In genomic region chr5:91381134-91381773, GRCh38 we compare ENCODE assay signal across 8 cellular contexts. TPM values are rescaled to one million over a fixed set of nuclear protein-coding genes. Genes with fewer than 3 reads are reported as not detected.
DNase-seq lines count a peak whose midpoint lies in the region; ATAC-seq and TF ChIP-seq lines count a peak whose summit lies in the region.

No MANE protein-coding gene starts in this region.

- H3K27ac Mint-ChIP-seq in CD4-positive, CD25-positive, alpha-beta regulatory T cell, result peak overlapping the region; percentile 99 to 100 (median 100)
- H3K27ac Mint-ChIP-seq in natural killer cell treated with Interleukin-12 subunit alpha and Interleukin-12 subunit beta and Interleukin-15 and Interleukin-18, amount 100 ng/mL, for 72 hours, result peak overlapping the region; percentile 89 to 94

- peaks cover 52% of the 10 kb centered on the region for H3K79me2 ChIP-seq in Loucy (ENCODE audit: insufficient read depth, low read length)

- peak overlapping the region; percentile 100 for H3K9ac ChIP-seq in Loucy (ENCODE audit: low read depth, low read length, poor library complexity, severe bottlenecking)

- DNase-seq in CD4-positive, CD25-positive, alpha-beta regulatory T cell, result no peak
- DNase-seq in dorsolateral prefrontal cortex (no peak), RKO (ENCODE audit: low spot score) (no peak), SK-N-DZ (ENCODE audit: low spot score) (no peak), activated gamma-delta T cell (lab: John Stamatoyannopoulos, UW) (no peak)
- DNase-seq in natural killer cell treated with Interleukin-12 subunit alpha and Interleukin-12 subunit beta and Interleukin-15 and Interleukin-18, amount 100 ng/mL, for 72 hours (ENCODE audit: low spot score), result no peak

- H3K4me1 ChIP-seq in CD4-positive, CD25-positive, alpha-beta regulatory T cell (ENCODE audit: control insufficient read depth, insufficient read depth, low read length, poor library complexity, severe bottlenecking), result peaks cover 46% of the 10 kb centered on the region
- H3K4me1 ChIP-seq in Loucy (ENCODE audit: insufficient read depth, low read length, poor library complexity, severe bottlenecking), result peaks cover 18% of the 10 kb centered on the region

- H3K4me2 ChIP-seq in Loucy (ENCODE audit: low read depth, low read length, poor library complexity, severe bottlenecking), result peak overlapping the region; percentile 75

- peak overlapping the region; percentile 100 for H3K27ac ChIP-seq in CD4-positive, CD25-positive, alpha-beta regulatory T cell (ENCODE audit: insufficient read depth, low read length, poor library complexity, severe bottlenecking)
- peak overlapping the region; percentile 94 to 100 (median 100) for H3K27ac ChIP-seq in dorsolateral prefrontal cortex

- no peaks in the 10 kb centered on the region for H3K9me2 ChIP-seq in Loucy (replicated peaks; ENCODE audit: low read depth, low read length)

- H3K27me3 ChIP-seq in CD4-positive, CD25-positive, alpha-beta regulatory T cell (ENCODE audit: control insufficient read depth, insufficient read depth, low read length), result no peaks in the 10 kb centered on the region
- H3K27me3 ChIP-seq in Loucy (ENCODE audit: insufficient read depth, low read length, poor library complexity, severe bottlenecking), result no peaks in the 10 kb centered on the region
- no peaks in the 10 kb centered on the region for H3K27me3 ChIP-seq in dorsolateral prefrontal cortex

- H3K36me3 Mint-ChIP-seq in CD4-positive, CD25-positive, alpha-beta regulatory T cell, result peaks cover 26% of the 10 kb centered on the region
- peaks cover 12% of the 10 kb centered on the region for H3K36me3 Mint-ChIP-seq in natural killer cell treated with Interleukin-12 subunit alpha and Interleukin-12 subunit beta and Interleukin-15 and Interleukin-18, amount 100 ng/mL, for 72 hours

- H3K9me3 Mint-ChIP-seq in CD4-positive, CD25-positive, alpha-beta regulatory T cell, result no peaks in the 10 kb centered on the region
- no peaks in the 10 kb centered on the region for H3K9me3 Mint-ChIP-seq in natural killer cell treated with Interleukin-12 subunit alpha and Interleukin-12 subunit beta and Interleukin-15 and Interleukin-18, amount 100 ng/mL, for 72 hours

- TF ChIP-seq CTCF in Loucy (conservative IDR thresholded peaks at IDR 0.05; ENCODE audit: low read length), result no peak
- no peak for TF ChIP-seq CTCF in dorsolateral prefrontal cortex (IDR thresholded peaks at IDR 0.05 in 54 of 56, conservative IDR thresholded peaks at IDR 0.05 in 2 of 56; ENCODE audit: low read depth in 1 of 56, partially characterized antibody in 56 of 56)

- H2AFZ ChIP-seq in Loucy (ENCODE audit: low read length), result no peak overlapping the region

- no peaks in the 10 kb centered on the region for H3K9me3 ChIP-seq in CD4-positive, CD25-positive, alpha-beta regulatory T cell (ENCODE audit: control insufficient read depth in 2 of 2, low read length in 2 of 2)
- H3K9me3 ChIP-seq in Loucy (ENCODE audit: insufficient read depth, low read depth, low read length), result no peaks in the 10 kb centered on the region

- H3K4me3 Mint-ChIP-seq in CD4-positive, CD25-positive, alpha-beta regulatory T cell, result peak overlapping the region; percentile 94 to 99 (median 96)
- peak overlapping the region; percentile 93 for H3K4me3 Mint-ChIP-seq in natural killer cell treated with Interleukin-12 subunit alpha and Interleukin-12 subunit beta and Interleukin-15 and Interleukin-18, amount 100 ng/mL, for 72 hours

- H3K4me3 ChIP-seq in CD4-positive, CD25-positive, alpha-beta regulatory T cell (ENCODE audit: low read depth, low read length), result peak overlapping the region; percentile 99
- H3K4me3 ChIP-seq in Loucy (ENCODE audit: low read length, poor library complexity, severe bottlenecking), result peak overlapping the region; percentile 96
- peak overlapping the region; percentile 71 to 99 (median 88) for H3K4me3 ChIP-seq in dorsolateral prefrontal cortex

- peaks cover 26 to 43% (median 31%) of the 10 kb centered on the region in 4 donors for H3K4me1 Mint-ChIP-seq in CD4-positive, CD25-positive, alpha-beta regulatory T cell
- peaks cover 31 to 34% of the 10 kb centered on the region in 2 donors for H3K4me1 Mint-ChIP-seq in natural killer cell treated with Interleukin-12 subunit alpha and Interleukin-12 subunit beta and Interleukin-15 and Interleukin-18, amount 100 ng/mL, for 72 hours (ENCODE audit: low read depth in 2 of 2)

- no peaks in the 10 kb centered on the region for H3F3A ChIP-seq in Loucy (ENCODE audit: low read depth)

- H3K27me3 Mint-ChIP-seq in CD4-positive, CD25-positive, alpha-beta regulatory T cell, result peaks cover 4% of the 10 kb centered on the region
- no peaks in the 10 kb centered on the region for H3K27me3 Mint-ChIP-seq in natural killer cell treated with Interleukin-12 subunit alpha and Interleukin-12 subunit beta and Interleukin-15 and Interleukin-18, amount 100 ng/mL, for 72 hours

- no peaks in the 10 kb centered on the region for H4K20me1 ChIP-seq in Loucy (ENCODE audit: insufficient read depth, low read length, poor library complexity, severe bottlenecking)

- intact Hi-C loops in dorsolateral prefrontal cortex (cut with DNase I), result loop anchor here (2.0 to 10.0 kb wide), 5 partner anchors 78 to 516 kb away; no protein-coding TSS in a partner anchor

- no peak for ATAC-seq in CD4-positive, CD25-positive, alpha-beta regulatory T cell (ENCODE audit: low read depth in 2 of 2)
- ATAC-seq in natural killer cell treated with Interleukin-12 subunit alpha and Interleukin-12 subunit beta and Interleukin-15 and Interleukin-18, amount 100 ng/mL, for 72 hours, result no peak
- ATAC-seq in HG02885 (IDR thresholded peaks at IDR 0.05; ENCODE audit: poor library complexity, unreplicated experiment), result no peak

- peaks cover 16% of the 10 kb centered on the region for H3K36me3 ChIP-seq in CD4-positive, CD25-positive, alpha-beta regulatory T cell (ENCODE audit: control insufficient read depth, insufficient read depth, low read length)
- H3K36me3 ChIP-seq in Loucy (ENCODE audit: insufficient read depth, low read length), result peaks cover 3% of the 10 kb centered on the region

RNA-seq across cellular contexts. Expression of gene ARRDC3, which starts 1.9 kb away (rescaled TPM):
- 228 TPM for total RNA-seq in CD4-positive, CD25-positive, alpha-beta regulatory T cell
- polyA plus RNA-seq in CD4-positive, CD25-positive, alpha-beta regulatory T cell, result 100 to 1,000 TPM; 102 to 194 (median 149) TPM
- 100 to 1,000 TPM in 6 of 120 experiments, 10 to 100 TPM in 114; 19.2 to 154 (median 46.7) TPM for total RNA-seq in dorsolateral prefrontal cortex
- total RNA-seq in natural killer cell treated with Interleukin-12 subunit alpha and Interleukin-12 subunit beta and Interleukin-15 and Interleukin-18, amount 100 ng/mL, for 72 hours, result 10 to 100 TPM; 30.4 to 31.9 TPM
- 26.6 and 27.0 TPM in 2 replicates for polyA plus RNA-seq in SK-N-DZ (2014; cell fraction: cytosol; rRNA removed)
- polyA plus RNA-seq in SK-N-DZ (2014; cell fraction: nucleus; rRNA removed), result 44.7 and 53.7 TPM in 2 replicates
